Comparison of ENCODE assay signal across 13 cellular contexts in the genomic region with DNA sequence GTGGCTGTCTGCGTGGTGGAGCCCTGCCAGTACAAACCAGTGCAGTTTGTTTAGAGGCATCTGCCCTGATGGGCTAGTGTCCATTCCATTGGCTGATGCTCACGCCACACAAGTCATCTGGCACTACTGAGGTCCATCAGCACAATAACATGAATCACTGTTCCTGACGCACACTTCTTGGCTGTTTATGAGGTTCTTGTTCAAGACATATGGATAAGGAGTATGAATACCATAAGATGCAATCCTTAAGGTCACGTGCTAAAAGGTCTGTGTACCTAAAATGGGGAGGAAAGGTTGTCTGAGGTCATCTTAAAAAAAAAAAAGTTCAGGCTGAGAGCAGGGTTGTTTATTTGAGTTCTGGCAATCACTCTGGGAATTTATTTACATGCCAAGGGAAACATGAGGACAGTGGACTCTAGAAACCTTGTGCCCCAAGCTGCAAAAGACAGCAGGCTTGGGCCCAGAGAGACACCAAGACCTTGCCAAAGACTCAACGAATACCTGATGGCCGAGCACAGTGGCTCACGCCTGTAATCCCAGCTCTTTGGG. TPM values are rescaled to one million over a fixed set of nuclear protein-coding genes. Genes with fewer than 3 reads are reported as not detected.
DNase-seq lines count a peak whose midpoint lies in the region; ATAC-seq and TF ChIP-seq lines count a peak whose summit lies in the region.
"Had no signal": no experiment of that assay in that cellular context is flagged by ENCODE, and none has a peak within 500 bp of the region (broad histone marks: within the 10 kb centered on the region; RNA-seq: fewer than 3 reads in every experiment).

No MANE protein-coding gene starts in this region.

- peaks cover 0 to 10% (median under 1%) of the 10 kb centered on the region in 4 donors for H3K4me1 ChIP-seq in liver (ENCODE audit: control insufficient read depth in 4 of 4, insufficient read depth in 4 of 4, low read length in 3 of 4)

- no peak overlapping the region for H3K9ac ChIP-seq in liver (ENCODE audit: low read depth in 1 of 2, low read length in 2 of 2)

- H3K27me3 ChIP-seq in liver (ENCODE audit: control insufficient read depth in 4 of 4, insufficient read depth in 4 of 4, low read length in 3 of 4): no peaks in the 10 kb centered on the region

- no peaks in the 10 kb centered on the region for H3K27me3 Mint-ChIP-seq in mesothelial cell of epicardium (ENCODE audit: low read depth)
- H3K27me3 Mint-ChIP-seq: stimulated activated memory B cell treated with anti-CD40 and anti-IgM and Interleukin-4, amounts not matched to agents 10 μg/mL and 1 μg/mL and 100 μg/mL, for 72 hours had no signal

- DNase-seq in AG09309 (ENCODE audit: low read depth) (peak; percentile 33), HT1080 (ENCODE audit: low read depth) (peak; percentile 64), choroid plexus epithelial cell (ENCODE audit: low read depth) (peak; percentile 83), mesothelial cell of epicardium (ENCODE audit: low spot score in 2 of 2, unreplicated experiment in 2 of 2) (no peak), DMS153 (lab: John Stamatoyannopoulos, UW) (no peak)
- DNase-seq: NCI-H2107; posterior cingulate gyrus; stimulated activated CD4-positive, alpha-beta T cell treated with anti-CD3 and anti-CD28 coated beads, Interleukin-2, amount 100 ng/mL, for 48 hours had no signal

- H3K36me3 Mint-ChIP-seq in mesothelial cell of epicardium: no peaks in the 10 kb centered on the region
- H3K36me3 Mint-ChIP-seq: stimulated activated memory B cell treated with anti-CD40 and anti-IgM and Interleukin-4, amounts not matched to agents 10 μg/mL and 1 μg/mL and 100 μg/mL, for 72 hours had no signal

- no peak overlapping the region for H3K27ac Mint-ChIP-seq in mesothelial cell of epicardium
- H3K27ac Mint-ChIP-seq: CD14-positive monocyte had no signal

- no peak for TF ChIP-seq CTCF in AG09309 (IDR thresholded peaks at IDR 0.05; ENCODE audit: control insufficient read depth, insufficient read depth, low read depth, low read length, missing control alignments)
- no peak for TF ChIP-seq CTCF in choroid plexus epithelial cell (conservative IDR thresholded peaks at IDR 0.05; ENCODE audit: low read depth, low read length)
- no peak for TF ChIP-seq CTCF in liver (IDR thresholded peaks at IDR 0.05; ENCODE audit: low read depth, low read length, missing input control)
- TF ChIP-seq CTCF in mesothelial cell of epicardium (IDR thresholded peaks at IDR 0.05; ENCODE audit: unreplicated experiment): no peak

- no peaks in the 10 kb centered on the region for H3K36me3 ChIP-seq in liver (ENCODE audit: control insufficient read depth in 4 of 4, insufficient read depth in 3 of 4, low read depth in 1 of 4, low read length in 3 of 4)

- no peaks in the 10 kb centered on the region for H3K9me3 ChIP-seq in liver (ENCODE audit: control insufficient read depth in 4 of 4, low read length in 3 of 4)

- peaks cover 3% of the 10 kb centered on the region for H3K9me3 Mint-ChIP-seq in mesothelial cell of epicardium
- H3K9me3 Mint-ChIP-seq: stimulated activated memory B cell treated with anti-CD40 and anti-IgM and Interleukin-4, amounts not matched to agents 10 μg/mL and 1 μg/mL and 100 μg/mL, for 72 hours had no signal

- peak overlapping the region; percentile 60 to 66 for H3K27ac ChIP-seq in liver (ENCODE audit: low read depth in 1 of 2, low read length in 2 of 2)

- 41% methylated on average over 7 of the region's 7 CpGs for WGBS in liver

- no peak overlapping the region for H3K4me3 Mint-ChIP-seq in mesothelial cell of epicardium
- H3K4me3 Mint-ChIP-seq: CD14-positive monocyte; stimulated activated memory B cell treated with anti-CD40 and anti-IgM and Interleukin-4, amounts not matched to agents 10 μg/mL and 1 μg/mL and 100 μg/mL, for 72 hours had no signal

- no peaks in the 10 kb centered on the region for H3K4me1 Mint-ChIP-seq in mesothelial cell of epicardium
- H3K4me1 Mint-ChIP-seq: CD14-positive monocyte had no signal

- no peak overlapping the region for H3K4me3 ChIP-seq in AG09309 (ENCODE audit: control insufficient read depth, low read depth, low read length)
- no peak overlapping the region for H3K4me3 ChIP-seq in choroid plexus epithelial cell (ENCODE audit: low read depth, low read length)
- H3K4me3 ChIP-seq in liver (ENCODE audit: low read depth in 1 of 3, low read length in 3 of 3): no peak overlapping the region

- TF ChIP-seq RAD21 in liver (IDR thresholded peaks at IDR 0.05): peak in 1 of 2 donors; percentile 40

- no peak for ATAC-seq in HG02852 (IDR thresholded peaks at IDR 0.05; ENCODE audit: unreplicated experiment)
- ATAC-seq in GM21576 (IDR thresholded peaks at IDR 0.05; ENCODE audit: unreplicated experiment): no peak
- ATAC-seq: stimulated activated memory B cell treated with anti-CD40 and anti-IgM and Interleukin-4, amounts not matched to agents 10 μg/mL and 1 μg/mL and 100 μg/mL, for 72 hours had no signal

TF ChIP-seq in liver, 16 proteins besides CTCF, POLR2A, EP300 and RAD21:
- no peak for TF ChIP-seq HNF4G (IDR thresholded peaks at IDR 0.05)
- peak in 1 of 2 donors; percentile 13 for TF ChIP-seq GABPA (IDR thresholded peaks at IDR 0.05 in 1 of 2, conservative IDR thresholded peaks at IDR 0.05 in 1 of 2)
- peak; percentile 70 for TF ChIP-seq SP1 (IDR thresholded peaks at IDR 0.05)
- TF ChIP-seq, protein P1, sequence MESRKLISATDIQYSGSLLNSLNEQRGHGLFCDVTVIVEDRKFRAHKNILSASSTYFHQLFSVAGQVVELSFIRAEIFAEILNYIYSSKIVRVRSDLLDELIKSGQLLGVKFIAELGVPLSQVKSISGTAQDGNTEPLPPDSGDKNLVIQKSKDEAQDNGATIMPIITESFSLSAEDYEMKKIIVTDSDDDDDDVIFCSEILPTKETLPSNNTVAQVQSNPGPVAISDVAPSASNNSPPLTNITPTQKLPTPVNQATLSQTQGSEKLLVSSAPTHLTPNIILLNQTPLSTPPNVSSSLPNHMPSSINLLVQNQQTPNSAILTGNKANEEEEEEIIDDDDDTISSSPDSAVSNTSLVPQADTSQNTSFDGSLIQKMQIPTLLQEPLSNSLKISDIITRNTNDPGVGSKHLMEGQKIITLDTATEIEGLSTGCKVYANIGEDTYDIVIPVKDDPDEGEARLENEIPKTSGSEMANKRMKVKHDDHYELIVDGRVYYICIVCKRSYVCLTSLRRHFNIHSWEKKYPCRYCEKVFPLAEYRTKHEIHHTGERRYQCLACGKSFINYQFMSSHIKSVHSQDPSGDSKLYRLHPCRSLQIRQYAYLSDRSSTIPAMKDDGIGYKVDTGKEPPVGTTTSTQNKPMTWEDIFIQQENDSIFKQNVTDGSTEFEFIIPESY (IDR thresholded peaks at IDR 0.05): no peak
- TF ChIP-seq RXRA (IDR thresholded peaks at IDR 0.05): peak; percentile 99
- peak in 1 of 2 donors; percentile 67 for TF ChIP-seq JUND (IDR thresholded peaks at IDR 0.05)
- TF ChIP-seq FOXA1 (IDR thresholded peaks at IDR 0.05): no peak
- TF ChIP-seq NR2F2 (IDR thresholded peaks at IDR 0.05): peak; percentile 45
- TF ChIP-seq YY1 (IDR thresholded peaks at IDR 0.05): peak; percentile 38
- peak; percentile 59 to 73 for TF ChIP-seq HNF4A (conservative IDR thresholded peaks at IDR 0.05)
- TF ChIP-seq, protein P2, sequence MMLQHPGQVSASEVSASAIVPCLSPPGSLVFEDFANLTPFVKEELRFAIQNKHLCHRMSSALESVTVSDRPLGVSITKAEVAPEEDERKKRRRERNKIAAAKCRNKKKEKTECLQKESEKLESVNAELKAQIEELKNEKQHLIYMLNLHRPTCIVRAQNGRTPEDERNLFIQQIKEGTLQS (IDR thresholded peaks at IDR 0.05): no peak
- TF ChIP-seq, protein P3, sequence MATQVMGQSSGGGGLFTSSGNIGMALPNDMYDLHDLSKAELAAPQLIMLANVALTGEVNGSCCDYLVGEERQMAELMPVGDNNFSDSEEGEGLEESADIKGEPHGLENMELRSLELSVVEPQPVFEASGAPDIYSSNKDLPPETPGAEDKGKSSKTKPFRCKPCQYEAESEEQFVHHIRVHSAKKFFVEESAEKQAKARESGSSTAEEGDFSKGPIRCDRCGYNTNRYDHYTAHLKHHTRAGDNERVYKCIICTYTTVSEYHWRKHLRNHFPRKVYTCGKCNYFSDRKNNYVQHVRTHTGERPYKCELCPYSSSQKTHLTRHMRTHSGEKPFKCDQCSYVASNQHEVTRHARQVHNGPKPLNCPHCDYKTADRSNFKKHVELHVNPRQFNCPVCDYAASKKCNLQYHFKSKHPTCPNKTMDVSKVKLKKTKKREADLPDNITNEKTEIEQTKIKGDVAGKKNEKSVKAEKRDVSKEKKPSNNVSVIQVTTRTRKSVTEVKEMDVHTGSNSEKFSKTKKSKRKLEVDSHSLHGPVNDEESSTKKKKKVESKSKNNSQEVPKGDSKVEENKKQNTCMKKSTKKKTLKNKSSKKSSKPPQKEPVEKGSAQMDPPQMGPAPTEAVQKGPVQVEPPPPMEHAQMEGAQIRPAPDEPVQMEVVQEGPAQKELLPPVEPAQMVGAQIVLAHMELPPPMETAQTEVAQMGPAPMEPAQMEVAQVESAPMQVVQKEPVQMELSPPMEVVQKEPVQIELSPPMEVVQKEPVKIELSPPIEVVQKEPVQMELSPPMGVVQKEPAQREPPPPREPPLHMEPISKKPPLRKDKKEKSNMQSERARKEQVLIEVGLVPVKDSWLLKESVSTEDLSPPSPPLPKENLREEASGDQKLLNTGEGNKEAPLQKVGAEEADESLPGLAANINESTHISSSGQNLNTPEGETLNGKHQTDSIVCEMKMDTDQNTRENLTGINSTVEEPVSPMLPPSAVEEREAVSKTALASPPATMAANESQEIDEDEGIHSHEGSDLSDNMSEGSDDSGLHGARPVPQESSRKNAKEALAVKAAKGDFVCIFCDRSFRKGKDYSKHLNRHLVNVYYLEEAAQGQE (IDR thresholded peaks at IDR 0.05): no peak
- TF ChIP-seq FOXA2 (IDR thresholded peaks at IDR 0.05): peak; percentile 74
- TF ChIP-seq, protein P4, sequence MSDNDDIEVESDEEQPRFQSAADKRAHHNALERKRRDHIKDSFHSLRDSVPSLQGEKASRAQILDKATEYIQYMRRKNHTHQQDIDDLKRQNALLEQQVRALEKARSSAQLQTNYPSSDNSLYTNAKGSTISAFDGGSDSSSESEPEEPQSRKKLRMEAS (IDR thresholded peaks at IDR 0.05): peak; percentile 61
- no peak for TF ChIP-seq TAF1 (conservative IDR thresholded peaks at IDR 0.05)
- no peak for TF ChIP-seq EGR1 (IDR thresholded peaks at IDR 0.05; ENCODE audit: low read depth in 2 of 2)

RNA-seq across cellular contexts. Expression of a gene that starts 54.1 kb away (rescaled TPM):
- 3.6 and 5.9 TPM in 2 replicates for total RNA-seq in HT1080 (2014; rRNA removed; shearing (Covaris generic))
- 6.6 and 7.6 TPM in 2 replicates for polyA plus RNA-seq in HT1080 (2015; cell fraction: cytosol; rRNA removed)
- 3.6 and 5.8 TPM in 2 replicates for polyA plus RNA-seq in HT1080 (2015; cell fraction: nucleus; rRNA removed)
- total RNA-seq in liver (1 to 10 TPM in 1 of 2 donors, under 1 TPM in 1; 0.92 to 5.0 TPM), mesothelial cell of epicardium (10.0 to 11.9 TPM (median 11.6 TPM) in 3 replicates)
- 1 to 10 TPM; 1.3 to 2.6 TPM for polyA plus RNA-seq in liver

Comparison
In these comparisons a context has a peak if more than half of its experiments do, and no peak if none do; other contexts are left out.
1. DNase-seq: peak in AG09309 (single experiment), HT1080 (single experiment) and choroid plexus epithelial cell (single experiment); none in mesothelial cell of epicardium (0 of 2) and DMS153 (single experiment).